In the genomic region with DNA sequence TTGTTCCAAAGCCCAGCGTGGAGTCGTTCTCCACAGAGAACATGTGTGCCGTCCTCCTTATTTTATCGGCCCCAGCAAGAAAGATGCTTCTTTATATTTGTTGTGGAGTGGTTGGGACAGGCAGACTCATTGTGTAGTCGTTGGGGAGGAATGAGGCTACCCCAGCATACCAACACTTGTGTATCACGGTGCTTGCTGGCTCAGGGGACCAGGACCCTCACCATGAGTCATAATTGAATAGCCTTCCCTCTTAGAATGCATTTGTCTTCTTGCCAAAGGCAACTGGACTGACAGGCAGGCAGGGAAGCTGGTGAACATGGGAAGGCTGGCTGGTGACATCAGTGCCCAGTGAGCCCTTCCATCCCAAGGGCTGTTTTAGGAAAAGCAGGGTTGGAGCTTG, we compare ENCODE assay signal across 15 cellular contexts.
"Had no signal": no experiment of that assay in that cellular context is flagged by ENCODE, and none has a peak within 500 bp of the region (broad histone marks: within the 10 kb centered on the region; RNA-seq: fewer than 3 reads in every experiment).

No MANE protein-coding gene starts in this region.

- DNase-seq: activated B cell treated with CpG ODN at 0.5 μM for 24 hours; activated CD4-positive, alpha-beta T cell treated with anti-CD3 and anti-CD28 coated beads, Interleukin-2, amount 10 ng/mL, durations not matched to agents 24 days and 14 days; activated CD8-positive, alpha-beta memory T cell treated with anti-CD3 and anti-CD28 coated beads for 24 hours; activated naive CD4-positive, alpha-beta T cell; foreskin keratinocyte; hypothalamus; mesendoderm; occipital lobe; stimulated activated CD4-positive, alpha-beta T cell treated with anti-CD3 and anti-CD28 coated beads, Interleukin-1b, Interleukin-23, amount 100 ng/mL, for 48 hours had no signal

- H3K27ac Mint-ChIP-seq: activated B cell treated with CpG ODN at 0.5 μM for 24 hours; activated CD4-positive, alpha-beta T cell treated with anti-CD3 and anti-CD28 coated beads, Interleukin-2, amount 10 ng/mL, durations not matched to agents 24 days and 14 days; activated T-helper 1 cell treated with anti-CD3 and anti-CD28 coated beads, Interleukin-12 subunit alpha, Interleukin-12 subunit beta, Interleukin-2, Interleukin-4 antibody, amounts not matched to agents 30 ng/mL and 10 ng/mL and 1 ng/mL, durations not matched to agents 14 hours and 24 hours and 36 hours had no signal

- H3K36me3 ChIP-seq: prostate gland had no signal

- H3K9me3 ChIP-seq: esophagus muscularis mucosa, prostate gland had no signal

- H3K9me3 Mint-ChIP-seq: activated B cell treated with CpG ODN at 0.5 μM for 24 hours; activated CD4-positive, alpha-beta T cell treated with anti-CD3 and anti-CD28 coated beads, Interleukin-2, amount 10 ng/mL, durations not matched to agents 24 days and 14 days; activated T-helper 1 cell treated with anti-CD3 and anti-CD28 coated beads, Interleukin-12 subunit alpha, Interleukin-12 subunit beta, Interleukin-2, Interleukin-4 antibody, amounts not matched to agents 30 ng/mL and 10 ng/mL and 1 ng/mL, durations not matched to agents 14 hours and 24 hours and 36 hours; nephron had no signal

- FAIRE-seq: TTC549 had no signal

- H3K27ac ChIP-seq: esophagus muscularis mucosa, foreskin keratinocyte, prostate gland had no signal

- H3K27me3 ChIP-seq: esophagus muscularis mucosa, foreskin keratinocyte had no signal

- ATAC-seq: foreskin keratinocyte, right cardiac atrium had no signal

- H3K4me3 ChIP-seq: esophagus muscularis mucosa, prostate gland had no signal
